Comparison of ENCODE assay signal across 8 cellular contexts in genomic region chr6:70686548-70687133, GRCh38. TPM values are rescaled to one million over a fixed set of nuclear protein-coding genes. Genes with fewer than 3 reads are reported as not detected.
A peak's percentile ranks its signal among the peaks of the same experiment; 100 is the strongest.
DNase-seq lines count a peak whose midpoint lies in the region; ATAC-seq, FAIRE-seq and TF ChIP-seq lines count a peak whose summit lies in the region.

No MANE protein-coding gene starts in this region.

- no peaks in the 10 kb centered on the region for H3K9me3 ChIP-seq in ascending aorta

- no peak overlapping the region for H3K4me3 ChIP-seq in ascending aorta

- H3K36me3 ChIP-seq in ascending aorta = no peaks in the 10 kb centered on the region

- H3K27ac ChIP-seq in ascending aorta = no peak overlapping the region

- no peak for ATAC-seq in GM18520 (IDR thresholded peaks at IDR 0.05; ENCODE audit: unreplicated experiment)

- in situ Hi-C loops in ACHN (cut with HindIII; ENCODE audit: low pct_ligation_motif_present, low pct_unique_long_range_greater_than_20kb, low sequenced_read_pairs) = no loop called here

- peaks cover 5% of the 10 kb centered on the region in 2 donors for H3K4me1 ChIP-seq in ascending aorta

- no peak for FAIRE-seq in urothelium cell line (lab: Jason Lieb, UNC)

- peak; percentile 45 for TF ChIP-seq CTCF in GM12873 (IDR thresholded peaks at IDR 0.05; ENCODE audit: insufficient read depth, low read depth, low read length, missing control alignments)
- TF ChIP-seq CTCF in ascending aorta (IDR thresholded peaks at IDR 0.05) = peak; percentile 53 to 69 (median 62)

- no peaks in the 10 kb centered on the region for H3K27me3 ChIP-seq in ascending aorta

- intact Hi-C loops in ascending aorta (cut with DNase I) = no loop called here

- DNase-seq in ACHN (peak; percentile 55), NCI-H1694 (lab: John Stamatoyannopoulos, UW) (peak; percentile 35), ascending aorta (ENCODE audit: low spot score in 2 of 2) (no peak), iris pigment epithelial cell (ENCODE audit: low read depth) (peak; percentile 36), urothelium cell line (ENCODE audit: low spot score) (peak; percentile 8)
- DNase-seq in stimulated activated CD4-positive, alpha-beta T cell treated with anti-CD3 and anti-CD28 coated beads, Interleukin-1b, Interleukin-23, amount 100 ng/mL, for 48 hours = no peak

RNA-seq across cellular contexts. Expression of gene SMAP1, which starts 19.0 kb away (rescaled TPM):
- total RNA-seq in ascending aorta = 13.2 TPM

Comparison
In these comparisons a context has a peak if more than half of its experiments do, and no peak if none do; other contexts are left out.
1. DNase-seq: peak in ACHN (single experiment), NCI-H1694 (single experiment), iris pigment epithelial cell (single experiment) and urothelium cell line (single experiment); none in ascending aorta (0 of 2) and stimulated activated CD4-positive, alpha-beta T cell treated with anti-CD3 and anti-CD28 coated beads, Interleukin-1b, Interleukin-23, amount 100 ng/mL, for 48 hours (single experiment).